ENCODE assay signal across 11 cellular contexts in genomic region chr4:101954351-101954750, GRCh38.
A peak's percentile ranks its signal among the peaks of the same experiment; 100 is the strongest.
DNase-seq lines count a peak whose midpoint lies in the region; ATAC-seq and TF ChIP-seq lines count a peak whose summit lies in the region.
"Had no signal": no experiment of that assay in that cellular context is flagged by ENCODE, and none has a peak within 500 bp of the region (broad histone marks: within the 10 kb centered on the region; RNA-seq: fewer than 3 reads in every experiment).

No MANE protein-coding gene starts in this region.

- H3K4me1 Mint-ChIP-seq in nephron progenitor cell: peaks cover 43% of the 10 kb centered on the region
- H3K4me1 Mint-ChIP-seq: CD4-positive, CD25-positive, alpha-beta regulatory T cell had no signal

- peak overlapping the region; percentile 68 for H3K27ac Mint-ChIP-seq in nephron progenitor cell
- H3K27ac Mint-ChIP-seq: CD4-positive, CD25-positive, alpha-beta regulatory T cell; dendritic cell treated with granulocyte-macrophage colony-stimulating factor and Interleukin-4, amounts not matched to agents 40 ng/mL and 50 ng/mL, for 4 days had no signal

- no peaks in the 10 kb centered on the region for H3K9me3 Mint-ChIP-seq in nephron progenitor cell
- H3K9me3 Mint-ChIP-seq: CD4-positive, CD25-positive, alpha-beta regulatory T cell; dendritic cell treated with granulocyte-macrophage colony-stimulating factor and Interleukin-4, amounts not matched to agents 40 ng/mL and 50 ng/mL, for 4 days had no signal

- no peak for TF ChIP-seq CTCF in nephron progenitor cell (IDR thresholded peaks at IDR 0.05)

- DNase-seq in EL (peak; percentile 34), NCI-H1694 (lab: John Stamatoyannopoulos, UW) (peak; percentile 36), dermis blood vessel endothelial cell (peak; percentile 5), nephron progenitor cell (no peak), amygdala (lab: John Stamatoyannopoulos, UW) (no peak)
- no peak for DNase-seq in activated CD4-positive, CD25-positive, alpha-beta regulatory T cell (lab: John Stamatoyannopoulos, UW)
- no peak for DNase-seq in activated CD4-positive, alpha-beta T cell treated with anti-CD3 and anti-CD28 coated beads for 1 hour
- DNase-seq: CD4-positive, CD25-positive, alpha-beta regulatory T cell; sigmoid colon had no signal

- H3K36me3 Mint-ChIP-seq in nephron progenitor cell (ENCODE audit: low read depth): no peaks in the 10 kb centered on the region
- H3K36me3 Mint-ChIP-seq: CD4-positive, CD25-positive, alpha-beta regulatory T cell had no signal

- no peaks in the 10 kb centered on the region for H3K27me3 Mint-ChIP-seq in nephron progenitor cell (ENCODE audit: low read depth, poor library complexity)
- H3K27me3 Mint-ChIP-seq: CD4-positive, CD25-positive, alpha-beta regulatory T cell; dendritic cell treated with granulocyte-macrophage colony-stimulating factor and Interleukin-4, amounts not matched to agents 40 ng/mL and 50 ng/mL, for 4 days had no signal

- H3K4me3 Mint-ChIP-seq in nephron progenitor cell: no peak overlapping the region
- H3K4me3 Mint-ChIP-seq: CD4-positive, CD25-positive, alpha-beta regulatory T cell; dendritic cell treated with granulocyte-macrophage colony-stimulating factor and Interleukin-4, amounts not matched to agents 40 ng/mL and 50 ng/mL, for 4 days had no signal

- no peak for ATAC-seq in GM19455 (IDR thresholded peaks at IDR 0.05; ENCODE audit: unreplicated experiment)

Comparison
In these comparisons a context has a peak if more than half of its experiments do, and no peak if none do; other contexts are left out.
1. DNase-seq: peak in EL (single experiment), NCI-H1694 (single experiment) and dermis blood vessel endothelial cell (single experiment); none in nephron progenitor cell (single experiment), activated CD4-positive, CD25-positive, alpha-beta regulatory T cell (0 of 4), amygdala (0 of 56) and activated CD4-positive, alpha-beta T cell treated with anti-CD3 and anti-CD28 coated beads for 1 hour (single experiment).